1 cellular context compared by ENCODE assay signal in genomic region chr6:35690006-35690405, GRCh38. TPM values are rescaled to one million over a fixed set of nuclear protein-coding genes. Genes with fewer than 3 reads are reported as not detected.
"Had no signal": no experiment of that assay in that cellular context is flagged by ENCODE, and none has a peak within 500 bp of the region (broad histone marks: within the 10 kb centered on the region; RNA-seq: fewer than 3 reads in every experiment).

No MANE protein-coding gene starts in this region.

RNA-seq across cellular contexts. Expression of gene ARMC12, which starts 46.8 kb away (rescaled TPM):
- polyA plus RNA-seq: smooth muscle cell had no signal
